ENCODE assay signal across 15 cellular contexts in the genomic region with DNA sequence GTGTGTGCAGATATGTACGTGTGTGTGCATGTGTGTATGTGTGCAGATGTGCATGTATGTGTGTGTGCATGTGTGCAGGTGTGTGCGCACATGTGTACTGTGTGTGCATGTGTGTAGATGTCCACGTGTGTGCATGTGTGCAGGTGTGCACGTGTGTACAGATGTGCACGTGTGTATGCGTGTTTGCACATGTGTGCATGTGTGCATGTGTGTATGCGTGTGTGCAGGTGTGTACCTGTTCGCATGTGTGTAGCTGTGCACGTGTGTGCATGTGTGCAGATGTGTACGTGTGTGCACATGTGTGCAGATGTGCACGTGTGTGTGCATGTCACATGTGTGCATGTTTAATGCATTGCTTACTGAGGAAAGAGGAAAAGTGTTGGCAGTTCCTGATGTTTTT.
"Had no signal": no experiment of that assay in that cellular context is flagged by ENCODE, and none has a peak within 500 bp of the region (broad histone marks: within the 10 kb centered on the region; RNA-seq: fewer than 3 reads in every experiment).

No MANE protein-coding gene starts in this region.

- H3K36me3 Mint-ChIP-seq: mesothelial cell of epicardium, natural killer cell, type B pancreatic cell had no signal

- H3K4me1 Mint-ChIP-seq: endodermal cell, mesothelial cell of epicardium, natural killer cell, neural crest cell had no signal

- DNase-seq: effector CD4-positive, alpha-beta T cell; natural killer cell; right cardiac atrium; stimulated activated CD4-positive, alpha-beta T cell treated with anti-CD3 and anti-CD28 coated beads, Interleukin-2, amount 100 ng/mL, for 48 hours; stimulated activated naive CD4-positive, alpha-beta T cell treated with Interleukin-2 at 50 U/mL for 16 hours; uterus had no signal

- H3K9me3 ChIP-seq: pancreas, uterus had no signal

- H3K27ac ChIP-seq: coronary artery, pancreas, uterus had no signal

- H3K4me2 ChIP-seq: smooth muscle cell had no signal

- H3K4me3 ChIP-seq: coronary artery, pancreas, smooth muscle cell, uterus had no signal

- H3K4me1 ChIP-seq: pancreas, uterus had no signal

- H3K9me3 Mint-ChIP-seq: endodermal cell, mesothelial cell of epicardium, natural killer cell, neural crest cell, type B pancreatic cell had no signal

- H3K27me3 ChIP-seq: pancreas, uterus had no signal

- H3K4me3 Mint-ChIP-seq: endodermal cell, mesothelial cell of epicardium, natural killer cell, neural crest cell, type B pancreatic cell had no signal

- H3K27ac Mint-ChIP-seq: endodermal cell, mesothelial cell of epicardium, natural killer cell, progenitor cell of endocrine pancreas, type B pancreatic cell had no signal

- H3K36me3 ChIP-seq: pancreas, uterus had no signal

- FAIRE-seq: frontal cortex, pancreas had no signal
